In genomic region chr11:88292156-88292844, GRCh38 we compare ENCODE assay signal across 1 cellular context.
TF ChIP-seq lines count a peak whose summit lies in the region.

No MANE protein-coding gene starts in this region.

TF ChIP-seq in HEK293, 187 proteins besides CTCF, POLR2A, EP300 and RAD21 (continued from another document):
- TF ChIP-seq ZNF335 (tag by site-specific recombination; conservative IDR thresholded peaks at IDR 0.05) (no peak), ZBTB8A (tag by site-specific recombination; IDR thresholded peaks at IDR 0.05) (no peak), SP2 (tag by site-specific recombination; IDR thresholded peaks at IDR 0.05) (no peak), GLIS1 (tag by site-specific recombination; IDR thresholded peaks at IDR 0.05) (0 out of 2 replicates have a peak, but pooled peaks have one; percentile 23), ZNF560 (tag by site-specific recombination; IDR thresholded peaks at IDR 0.05; ENCODE audit: borderline replicate concordance) (no peak), ZNF610 (tag by site-specific recombination; IDR thresholded peaks at IDR 0.05; ENCODE audit: borderline replicate concordance) (no peak), ZBTB20 (tag by site-specific recombination; IDR thresholded peaks at IDR 0.05) (peak; percentile 28; the same call in 1 of the 2 replicates), ZBTB44 (tag by site-specific recombination; IDR thresholded peaks at IDR 0.05) (no peak)
